8 cellular contexts compared by ENCODE assay signal in genomic region chr1:109371271-109371739, GRCh38.
DNase-seq lines count a peak whose midpoint lies in the region; ATAC-seq and TF ChIP-seq lines count a peak whose summit lies in the region.

No MANE protein-coding gene starts in this region.

- no peaks in the 10 kb centered on the region for H4K20me1 ChIP-seq in OCI-LY3 (ENCODE audit: insufficient read depth, low read length)

- no peak for TF ChIP-seq POLR2A in erythroblast (IDR thresholded peaks at IDR 0.05; ENCODE audit: low read length)

- DNase-seq in CD1c-positive myeloid dendritic cell (ENCODE audit: extremely low spot score) (peak; percentile 77), epithelial cell of esophagus (ENCODE audit: low read depth) (peak; percentile 72), pons (ENCODE audit: low spot score) (peak; percentile 75), erythroblast (lab: John Stamatoyannopoulos, UW) (no peak), NCI-H187 treated with DMSO at 0.1 percent for 48 hours (lab: John Stamatoyannopoulos, UW) (no peak), activated gamma-delta T cell (lab: John Stamatoyannopoulos, UW) (no peak)

- no peaks in the 10 kb centered on the region for H3K36me3 ChIP-seq in OCI-LY3 (replicated peaks; ENCODE audit: low read depth, low read length)

- no peak for ATAC-seq in HG02870 (IDR thresholded peaks at IDR 0.05; ENCODE audit: unreplicated experiment)

- H3K27me3 ChIP-seq in OCI-LY3 (ENCODE audit: low read depth, low read length): no peaks in the 10 kb centered on the region

- H3K4me1 ChIP-seq in OCI-LY3 (ENCODE audit: low read length): peaks cover 22% of the 10 kb centered on the region

- no peak overlapping the region for H3K9ac ChIP-seq in OCI-LY3 (ENCODE audit: low read length)

- H3K79me2 ChIP-seq in OCI-LY3 (ENCODE audit: low read length): no peaks in the 10 kb centered on the region

- H2AFZ ChIP-seq in OCI-LY3 (ENCODE audit: low read depth, low read length): no peak overlapping the region; the same call in 1 of the 2 replicates

- H3K4me2 ChIP-seq in OCI-LY3 (ENCODE audit: low read length): peak overlapping the region; percentile 43; the same call in 1 of the 2 replicates

- no peak overlapping the region for H3K4me3 ChIP-seq in OCI-LY3 (ENCODE audit: low read length)
- H3K4me3 ChIP-seq in epithelial cell of esophagus (ENCODE audit: low read length): no peak overlapping the region

- no peak for TF ChIP-seq CTCF in OCI-LY3 (IDR thresholded peaks at IDR 0.05; ENCODE audit: low read depth, low read length)
- TF ChIP-seq CTCF in epithelial cell of esophagus (IDR thresholded peaks at IDR 0.05; ENCODE audit: insufficient read depth, low read depth, low read length, missing control alignments): no peak

- no peak overlapping the region for H3K27ac ChIP-seq in OCI-LY3 (ENCODE audit: low read length)

- no peaks in the 10 kb centered on the region for H3K9me3 ChIP-seq in OCI-LY3 (ENCODE audit: insufficient read depth, low read length)

Comparison
In these comparisons a context has a peak if more than half of its experiments do, and no peak if none do; other contexts are left out.
1. DNase-seq: peak in CD1c-positive myeloid dendritic cell (single experiment), epithelial cell of esophagus (single experiment) and pons (single experiment); none in erythroblast (0 of 2), NCI-H187 treated with DMSO at 0.1 percent for 48 hours (single experiment) and activated gamma-delta T cell (single experiment).